In the genomic region with DNA sequence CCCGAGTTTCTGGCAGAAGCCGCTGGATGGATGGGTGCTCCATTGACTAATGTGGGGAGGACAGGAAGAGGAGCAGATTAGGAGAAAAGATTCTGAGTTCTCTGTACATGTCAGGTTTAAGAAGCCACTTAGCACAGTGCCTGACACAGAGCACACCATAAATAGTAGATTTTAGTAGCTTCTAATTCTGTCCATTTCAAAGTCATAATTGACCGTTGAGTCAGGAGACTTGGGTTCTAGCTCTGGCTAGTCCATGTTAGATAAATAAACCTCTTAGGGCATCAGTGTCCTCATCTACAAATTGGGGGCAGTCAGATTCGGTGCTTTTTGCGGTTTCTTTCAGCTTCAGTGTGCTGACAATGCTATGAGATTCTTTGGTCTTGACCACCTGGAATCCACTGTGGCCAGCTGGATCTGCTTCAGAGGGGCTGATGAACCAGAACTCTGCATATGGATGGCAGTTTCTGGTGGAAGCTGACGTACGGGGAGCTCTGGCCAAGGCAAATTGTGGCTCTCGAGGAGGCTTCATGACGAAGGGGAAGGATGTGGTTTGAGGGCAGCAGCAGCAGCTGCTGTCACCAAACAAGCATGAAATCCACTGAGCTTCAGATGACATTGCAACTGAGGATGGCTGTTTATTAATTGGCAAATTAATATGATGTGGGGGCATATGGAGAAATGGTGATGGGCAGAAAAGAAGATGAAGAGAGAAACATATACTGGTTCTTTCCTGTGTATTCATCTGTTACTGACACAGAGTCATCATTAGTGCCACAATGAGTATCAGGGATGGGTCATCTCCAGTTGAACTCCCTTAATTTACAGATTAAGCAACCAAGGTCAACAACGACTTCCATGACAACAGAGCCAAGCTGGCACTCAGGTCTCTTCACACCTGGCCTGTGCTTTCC, we compare ENCODE assay signal across 8 cellular contexts.
DNase-seq lines count a peak whose midpoint lies in the region; ATAC-seq and TF ChIP-seq lines count a peak whose summit lies in the region.

No MANE protein-coding gene starts in this region.

- intact Hi-C loops in ovary (cut with DNase I): loop anchor here in 1 of 4 donors (10.0 kb wide), 1 partner anchor 144 kb away; no protein-coding TSS in a partner anchor

- peak overlapping the region; percentile 73 to 95 (median 87) for H3K4me2 ChIP-seq in BLaER1 treated with 17β-estradiol and CSF1 and Interleukin-3, amounts not matched to agents 10 nM and 100 nM
- peak overlapping the region; percentile 39 for H3K4me2 ChIP-seq in skeletal muscle satellite cell (ENCODE audit: low read length)

- no peaks in the 10 kb centered on the region for H3K27me3 ChIP-seq in BLaER1 treated with 17β-estradiol and CSF1 and Interleukin-3, amounts not matched to agents 10 nM and 100 nM
- H3K27me3 ChIP-seq in skeletal muscle satellite cell (ENCODE audit: control insufficient read depth, insufficient read depth, low read length) (no peaks in the 10 kb centered on the region), ovary (no peaks in the 10 kb centered on the region)

- H3K4me3 ChIP-seq in BLaER1 treated with 17β-estradiol and CSF1 and Interleukin-3, amounts not matched to agents 10 nM and 100 nM: peak overlapping the region in 8 of 10 experiments; percentile 8 to 58 (median 26); a peak in 11 of 20 replicates
- H3K4me3 ChIP-seq in skeletal muscle satellite cell (ENCODE audit: low read length): peak overlapping the region; percentile 10
- no peak overlapping the region for H3K4me3 ChIP-seq in ovary

- peaks cover 44% of the 10 kb centered on the region for H3K4me1 Mint-ChIP-seq in activated naive CD8-positive, alpha-beta T cell treated with anti-CD3 and anti-CD28 coated beads, Interleukin-2, amount 50 U/mL, for 24 hours

- peak overlapping the region; percentile 26 to 81 (median 70); a peak in 20 of 22 replicates for H3K9ac ChIP-seq in BLaER1 treated with 17β-estradiol and CSF1 and Interleukin-3, amounts not matched to agents 10 nM and 100 nM
- H3K9ac ChIP-seq in skeletal muscle satellite cell (ENCODE audit: low read depth, low read length): peak overlapping the region; percentile 66

- WGBS in ovary, 3 donors: 90 to 93% (median 91%) methylated on average over 10 of the region's 10 CpGs

- no peak for TF ChIP-seq EP300 in ovary (IDR thresholded peaks at IDR 0.05)

- no peak for TF ChIP-seq POLR2A in ovary (IDR thresholded peaks at IDR 0.05)

- ATAC-seq in GM19351 (IDR thresholded peaks at IDR 0.05; ENCODE audit: unreplicated experiment) (peak; percentile 97), HG03457 (IDR thresholded peaks at IDR 0.05; ENCODE audit: unreplicated experiment) (peak; percentile 80)
- ATAC-seq in activated naive CD8-positive, alpha-beta T cell treated with anti-CD3 and anti-CD28 coated beads, Interleukin-2, amount 50 U/mL, for 24 hours: peak; percentile 86

- H3K27ac Mint-ChIP-seq in activated naive CD8-positive, alpha-beta T cell treated with anti-CD3 and anti-CD28 coated beads, Interleukin-2, amount 50 U/mL, for 24 hours: peak overlapping the region; percentile 81

- DNase-seq in SW480 (ENCODE audit: low spot score): peak; percentile 83
- peak; percentile 64 for DNase-seq in activated naive CD8-positive, alpha-beta T cell treated with anti-CD3 and anti-CD28 coated beads, Interleukin-2, amount 50 U/mL, for 24 hours
- no peak for DNase-seq in NCI-H526 treated with DMSO at 0.1 percent for 48 hours (lab: John Stamatoyannopoulos, UW)
- DNase-seq in ovary: no peak

- peak overlapping the region; percentile 40 for H3K4me3 Mint-ChIP-seq in activated naive CD8-positive, alpha-beta T cell treated with anti-CD3 and anti-CD28 coated beads, Interleukin-2, amount 50 U/mL, for 24 hours

- H3K9me3 Mint-ChIP-seq in activated naive CD8-positive, alpha-beta T cell treated with anti-CD3 and anti-CD28 coated beads, Interleukin-2, amount 50 U/mL, for 24 hours: peaks cover 4% of the 10 kb centered on the region

- peaks cover 56 to 83% (median 77%) of the 10 kb centered on the region in 10 experiments for H3K4me1 ChIP-seq in BLaER1 treated with 17β-estradiol and CSF1 and Interleukin-3, amounts not matched to agents 10 nM and 100 nM
- H3K4me1 ChIP-seq in skeletal muscle satellite cell (ENCODE audit: control insufficient read depth, insufficient read depth, low read length) (peaks cover 50% of the 10 kb centered on the region), ovary (ENCODE audit: insufficient read depth) (peaks cover 4% of the 10 kb centered on the region)

- no peak for TF ChIP-seq CTCF in ovary (IDR thresholded peaks at IDR 0.05)

- H3K9me3 ChIP-seq in BLaER1 treated with 17β-estradiol and CSF1 and Interleukin-3, amounts not matched to agents 10 nM and 100 nM (replicated peaks in 1 of 11): peaks cover 11 to 22% (median 14%) of the 10 kb centered on the region in 11 experiments; a peak in 20 of 22 replicates
- H3K9me3 ChIP-seq in skeletal muscle satellite cell (replicated peaks; ENCODE audit: low read length): no peaks in the 10 kb centered on the region
- H3K9me3 ChIP-seq in ovary: no peaks in the 10 kb centered on the region

- peaks cover 0 to 8% (median 0%) of the 10 kb centered on the region in 11 experiments; a peak in 1 of 22 replicates for H4K20me1 ChIP-seq in BLaER1 treated with 17β-estradiol and CSF1 and Interleukin-3, amounts not matched to agents 10 nM and 100 nM

- H3K27me3 Mint-ChIP-seq in activated naive CD8-positive, alpha-beta T cell treated with anti-CD3 and anti-CD28 coated beads, Interleukin-2, amount 50 U/mL, for 24 hours: peaks cover 2% of the 10 kb centered on the region

- peaks cover 5% of the 10 kb centered on the region for H3K36me3 Mint-ChIP-seq in activated naive CD8-positive, alpha-beta T cell treated with anti-CD3 and anti-CD28 coated beads, Interleukin-2, amount 50 U/mL, for 24 hours (ENCODE audit: low read depth)

- H3K27ac ChIP-seq in BLaER1 treated with 17β-estradiol and CSF1 and Interleukin-3, amounts not matched to agents 10 nM and 100 nM: peak overlapping the region; percentile 57 to 95 (median 92); a peak in 21 of 22 replicates
- no peak overlapping the region for H3K27ac ChIP-seq in ovary

- peaks cover 0 to 14% (median 10%) of the 10 kb centered on the region in 11 experiments; a peak in 9 of 22 replicates for H3K36me3 ChIP-seq in BLaER1 treated with 17β-estradiol and CSF1 and Interleukin-3, amounts not matched to agents 10 nM and 100 nM
- no peaks in the 10 kb centered on the region for H3K36me3 ChIP-seq in skeletal muscle satellite cell (ENCODE audit: insufficient read depth, low read length)
- no peaks in the 10 kb centered on the region for H3K36me3 ChIP-seq in ovary

Comparison
In these comparisons a context has a peak if more than half of its experiments do, and no peak if none do; other contexts are left out.
1. H3K27ac ChIP-seq: peak in BLaER1 treated with 17β-estradiol and CSF1 and Interleukin-3, amounts not matched to agents 10 nM and 100 nM (11 of 11); none in ovary (0 of 2).
2. DNase-seq: peak in SW480 (single experiment) and activated naive CD8-positive, alpha-beta T cell treated with anti-CD3 and anti-CD28 coated beads, Interleukin-2, amount 50 U/mL, for 24 hours (single experiment); none in NCI-H526 treated with DMSO at 0.1 percent for 48 hours (single experiment) and ovary (0 of 5).
3. Peak in every context shown above with its lines, with median percentiles within 50 percentile points of each other: ATAC-seq.